21 cellular contexts compared by ENCODE assay signal in the genomic region with DNA sequence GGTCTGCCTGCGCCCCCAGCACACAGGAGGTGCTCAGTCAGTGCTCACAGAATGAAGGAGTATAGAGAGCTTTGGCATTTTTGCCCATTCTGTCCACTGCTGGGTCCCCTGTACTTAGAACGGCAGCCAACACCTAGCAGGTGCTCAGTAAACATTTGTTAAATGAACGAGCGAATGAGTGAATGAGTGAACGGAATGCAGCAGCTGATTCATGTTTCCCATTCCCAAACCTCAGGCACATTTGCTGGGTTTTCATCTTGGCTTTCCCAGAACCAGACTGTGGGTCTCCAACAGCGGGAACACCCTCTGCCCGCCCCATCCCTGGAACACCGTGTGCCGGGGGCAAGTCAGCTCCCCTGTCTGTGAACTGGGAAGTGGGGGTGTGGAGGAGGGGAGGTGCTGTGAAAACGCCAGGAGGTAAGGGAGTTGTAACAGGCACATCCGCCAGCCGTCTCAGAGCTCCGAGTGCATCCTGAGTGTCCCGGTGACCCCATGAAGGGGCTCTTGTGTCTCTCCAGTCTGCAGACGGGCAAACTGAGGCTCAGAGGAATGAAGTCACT. TPM values are rescaled to one million over a fixed set of nuclear protein-coding genes. Genes with fewer than 3 reads are reported as not detected.
A peak's percentile ranks its signal among the peaks of the same experiment; 100 is the strongest.
DNase-seq lines count a peak whose midpoint lies in the region; ATAC-seq and TF ChIP-seq lines count a peak whose summit lies in the region.
"Had no signal": no experiment of that assay in that cellular context is flagged by ENCODE, and none has a peak within 500 bp of the region (broad histone marks: within the 10 kb centered on the region; RNA-seq: fewer than 3 reads in every experiment).

No MANE protein-coding gene starts in this region.

- peak overlapping the region; percentile 65 for H2AK9ac ChIP-seq in IMR-90 (replicated peaks; ENCODE audit: low read depth, low read length, poor library complexity)

- no TSS peak for BruUV-seq in IMR-90 (replicated peaks; lab: Mats Ljungman, UMichigan)

- H2BK5ac ChIP-seq in IMR-90 (ENCODE audit: low read depth, low read length, poor library complexity, severe bottlenecking): no peak overlapping the region

- H3K18ac ChIP-seq in IMR-90 (ENCODE audit: low read depth, low read length): no peak overlapping the region

- POLR2A ChIA-PET in IMR-90 (lab: Charles Lee; ENCODE audit: unreplicated experiment): no interaction called here

- no peak for TF ChIP-seq RAD21 in IMR-90 (IDR thresholded peaks at IDR 0.05; ENCODE audit: low read length)

- no peak overlapping the region for H3K56ac ChIP-seq in IMR-90 (ENCODE audit: extremely low read depth, insufficient read depth, low read length)

- H3K79me1 ChIP-seq in IMR-90 (ENCODE audit: low read depth in 1 of 2, low read length in 2 of 2): no peaks in the 10 kb centered on the region

- H2AFZ ChIP-seq in IMR-90 (replicated peaks; ENCODE audit: low read length, poor library complexity): peak overlapping the region; percentile 40

- no peak for TF ChIP-seq CTCF in IMR-90 (conservative IDR thresholded peaks at IDR 0.05; ENCODE audit: low read depth, low read length)
- TF ChIP-seq CTCF in nephron progenitor cell (IDR thresholded peaks at IDR 0.05): no peak
- no peak for TF ChIP-seq CTCF in testis (IDR thresholded peaks at IDR 0.05)
- no peak for TF ChIP-seq CTCF in GM13976 (IDR thresholded peaks at IDR 0.05; ENCODE audit: borderline replicate concordance, control extremely low read depth, extremely low read depth, insufficient read depth, missing control alignments)

- no peak overlapping the region for H3K23ac ChIP-seq in IMR-90 (ENCODE audit: low read depth, low read length)

- no peaks in the 10 kb centered on the region for H3K4me1 ChIP-seq in IMR-90 (ENCODE audit: control insufficient read depth, insufficient read depth, low read length)
- H3K4me1 ChIP-seq in testis: peaks cover 10% of the 10 kb centered on the region
- H3K4me1 ChIP-seq: Peyer's patch had no signal

- H3K14ac ChIP-seq in IMR-90 (replicated peaks; ENCODE audit: low read depth, low read length): no peak overlapping the region

- H3K27me3 ChIP-seq in IMR-90 (ENCODE audit: control insufficient read depth, insufficient read depth, low read length) (no peaks in the 10 kb centered on the region), testis (no peaks in the 10 kb centered on the region)
- H3K27me3 ChIP-seq: Peyer's patch had no signal

- TF ChIP-seq POLR2A in IMR-90 (IDR thresholded peaks at IDR 0.05; ENCODE audit: low read depth, low read length) (no peak), testis (IDR thresholded peaks at IDR 0.05) (no peak), erythroblast (IDR thresholded peaks at IDR 0.05; ENCODE audit: low read length) (no peak)

- H3K9ac ChIP-seq in IMR-90 (ENCODE audit: low read depth, low read length): no peak overlapping the region

- H3K36me3 ChIP-seq in IMR-90 (ENCODE audit: control insufficient read depth, insufficient read depth, low read length) (peaks cover 8% of the 10 kb centered on the region; the same call in 1 of the 2 replicates), testis (ENCODE audit: low read depth, missing control alignments) (no peaks in the 10 kb centered on the region)

- no peak overlapping the region for H4K5ac ChIP-seq in IMR-90 (ENCODE audit: low read depth, low read length)

- DNase-seq in IMR-90: no peak
- peak in 26 of 61 donors; percentile 9 to 66 (median 36) for DNase-seq in caudate nucleus (lab: John Stamatoyannopoulos, UW)
- DNase-seq in nephron progenitor cell: no peak
- peak; percentile 60 for DNase-seq in testis
- no peak for DNase-seq in activated gamma-delta T cell (lab: John Stamatoyannopoulos, UW)
- DNase-seq in erythroblast (lab: John Stamatoyannopoulos, UW): no peak
- DNase-seq in GM13976 (ENCODE audit: low spot score): no peak
- DNase-seq: DMS79 treated with DMSO at 0.1 percent for 48 hours; H7; MM.1S; NCI-H1092; NCI-H1436 treated with DMSO at 0.1 percent for 48 hours; NCI-H2029; NCI-H2171 treated with DMSO at 0.1 percent for 48 hours; NCI-H510A; NCI-H748 treated with DMSO at 0.1 percent for 48 hours; NK-92 treated with Interleukin-12 subunit alpha and Interleukin-12 subunit beta, amount 100 ng/mL, for 24 hours; Peyer's patch had no signal

- H3K9me1 ChIP-seq in IMR-90 (ENCODE audit: insufficient read depth, low read length): peaks cover 4% of the 10 kb centered on the region

- H3K4me2 ChIP-seq in IMR-90 (ENCODE audit: low read depth, low read length): no peak overlapping the region

- H2BK20ac ChIP-seq in IMR-90 (ENCODE audit: low read depth, low read length): no peak overlapping the region

- H2BK120ac ChIP-seq in IMR-90 (ENCODE audit: low read depth, low read length): no peak overlapping the region

- H4K8ac ChIP-seq in IMR-90 (ENCODE audit: low read depth in 2 of 2, low read length in 2 of 2): no peak overlapping the region

- WGBS in IMR-90 (ENCODE audit: extremely low coverage in 2 of 2, insufficient read length in 1 of 2), 2 experiments: 74% methylated on average over 3 of the region's 15 CpGs; no CpG with 5 or more reads in 1 of the 2 experiments
- 52 to 68% methylated on average over 11 to 15 of the region's 15 CpGs for WGBS in testis, 2 donors

- intact Hi-C loops in IMR-90 (cut with micrococcal nuclease) (no loop called here), testis (cut with DNase I; ENCODE audit: low total_unique reads) (no loop called here)

- H3K4me1 Mint-ChIP-seq in nephron progenitor cell: peaks cover 16% of the 10 kb centered on the region

- peaks cover 4% of the 10 kb centered on the region; the same call in 1 of the 2 replicates for H4K20me1 ChIP-seq in IMR-90 (ENCODE audit: insufficient read depth, low read length)

- no peak for ATAC-seq in IMR-90 (ENCODE audit: low read depth)
- ATAC-seq: Right ventricle myocardium inferior had no signal

- no peaks in the 10 kb centered on the region for H3K9me3 Mint-ChIP-seq in nephron progenitor cell

- peaks cover 20% of the 10 kb centered on the region for H3K36me3 Mint-ChIP-seq in nephron progenitor cell (ENCODE audit: low read depth)

- H3K4me3 ChIP-seq in IMR-90 (ENCODE audit: insufficient read depth, low read depth, low read length): no peak overlapping the region
- H3K4me3 ChIP-seq in testis: no peak overlapping the region
- H3K4me3 ChIP-seq: Peyer's patch had no signal

- no peak overlapping the region for H4K91ac ChIP-seq in IMR-90 (ENCODE audit: insufficient read depth, low read depth, low read length)

- H3K27me3 Mint-ChIP-seq in nephron progenitor cell (ENCODE audit: low read depth, poor library complexity): no peaks in the 10 kb centered on the region

- no peak overlapping the region for H3K4ac ChIP-seq in IMR-90 (ENCODE audit: low read depth, low read length)

- H3K27ac ChIP-seq in IMR-90 (ENCODE audit: insufficient read depth, low read length) (no peak overlapping the region), caudate nucleus (ENCODE audit: low read depth, low read length) (peak overlapping the region; percentile 74), testis (peak overlapping the region in 1 of 2 donors; percentile 41)
- H3K27ac ChIP-seq: C4-2B, HL-60, Peyer's patch had no signal

- H2BK15ac ChIP-seq in IMR-90 (ENCODE audit: low read depth, low read length): no peak overlapping the region

- CTCF ChIA-PET in IMR-90 (lab: Yijun Ruan, JAX): no interaction called here

- H3K9me3 ChIP-seq in IMR-90 (ENCODE audit: control insufficient read depth, insufficient read depth, low read length): no peaks in the 10 kb centered on the region
- H3K9me3 ChIP-seq in testis: no peaks in the 10 kb centered on the region
- H3K9me3 ChIP-seq: Peyer's patch had no signal

- no peak overlapping the region for H2AK5ac ChIP-seq in IMR-90 (ENCODE audit: low read depth, low read length)

- H3K4me3 Mint-ChIP-seq in nephron progenitor cell: no peak overlapping the region

- in situ Hi-C loops in IMR-90 (cut with MboI; ENCODE audit: low sequenced_read_pairs) (no loop called here), GM13976 (cut with MboI; ENCODE audit: low sequenced_read_pairs, unreplicated experiment) (no loop called here)

- peak overlapping the region; percentile 36 for H3K27ac Mint-ChIP-seq in nephron progenitor cell

- dilution Hi-C loops in IMR-90 (cut with HindIII; ENCODE audit: low sequenced_read_pairs, unreplicated experiment): no loop called here

TF ChIP-seq in IMR-90, 13 proteins besides CTCF, POLR2A, EP300 and RAD21:
- TF ChIP-seq ELK1 (IDR thresholded peaks at IDR 0.05; ENCODE audit: borderline replicate concordance, low read depth, low read length) (no peak), RCOR1 (IDR thresholded peaks at IDR 0.05; ENCODE audit: insufficient replicate concordance, low read length) (no peak), MXI1 (IDR thresholded peaks at IDR 0.05; ENCODE audit: borderline replicate concordance, low read depth, low read length) (no peak), CEBPB (IDR thresholded peaks at IDR 0.05; ENCODE audit: low read depth, low read length) (no peak), SMC3 (IDR thresholded peaks at IDR 0.05; ENCODE audit: low read depth, low read length) (no peak), CHD1 (IDR thresholded peaks at IDR 0.05; ENCODE audit: low read depth, low read length) (no peak), USF2 (IDR thresholded peaks at IDR 0.05; ENCODE audit: low read depth, low read length) (no peak), FOS (IDR thresholded peaks at IDR 0.05; ENCODE audit: low read depth, low read length) (no peak)

RNA-seq across cellular contexts. Expression of gene SCARB1, which starts 47.3 kb away (rescaled TPM):
- total RNA-seq in IMR-90 (2012; rRNA removed) (3.0 and 3.6 TPM in 2 replicates), testis (10 to 100 TPM; 46.9 to 73.6 TPM)
- polyA plus RNA-seq in IMR-90 (2012; rRNA removed) (24.8 and 27.0 TPM in 2 replicates), testis (ENCODE audit: insufficient read depth, low read depth, low replicate concordance) (116 TPM)
- 20.5 and 47.8 TPM in 2 replicates for polyA plus RNA-seq in IMR-90 (2012; cell fraction: cytosol; rRNA removed)
- polyA plus RNA-seq in IMR-90 (2012; cell fraction: nucleus; rRNA removed; ENCODE audit: low replicate concordance): 36.2 and 109 TPM in 2 replicates

Comparison
In these comparisons a context has a peak if more than half of its experiments do, and no peak if none do; other contexts are left out.
1. RNA of gene SCARB1, which starts 47.3 kb away (total RNA-seq): 46.9 to 73.6 TPM in testis; 3.0 to 3.6 TPM in IMR-90; every median in the first group is over 10 times any median in the second.